11 cellular contexts compared by ENCODE assay signal in genomic region chr10:72000073-72001025, GRCh38. TPM values are rescaled to one million over a fixed set of nuclear protein-coding genes. Genes with fewer than 3 reads are reported as not detected.
DNase-seq lines count a peak whose midpoint lies in the region; ATAC-seq and TF ChIP-seq lines count a peak whose summit lies in the region.
"Had no signal": no experiment of that assay in that cellular context is flagged by ENCODE, and none has a peak within 500 bp of the region (broad histone marks: within the 10 kb centered on the region; RNA-seq: fewer than 3 reads in every experiment).

No MANE protein-coding gene starts in this region.

- no peaks in the 10 kb centered on the region for H3K36me3 ChIP-seq in breast epithelium
- H3K36me3 ChIP-seq in testis (ENCODE audit: low read depth, missing control alignments): no peaks in the 10 kb centered on the region

- H3K4me1 ChIP-seq in breast epithelium (peaks cover 6 to 36% of the 10 kb centered on the region in 2 donors), testis (peaks cover 71% of the 10 kb centered on the region)

- H3K9me3 ChIP-seq in breast epithelium (no peaks in the 10 kb centered on the region), testis (no peaks in the 10 kb centered on the region)

- no peak for ATAC-seq in HG03354 (IDR thresholded peaks at IDR 0.05; ENCODE audit: poor library complexity, severe bottlenecking, unreplicated experiment)

- peak; percentile 47 for DNase-seq in NCI-H2171 (lab: John Stamatoyannopoulos, UW)
- no peak for DNase-seq in breast epithelium (ENCODE audit: low spot score in 2 of 2)
- peak; percentile 47 for DNase-seq in myocyte (ENCODE audit: low read depth)
- DNase-seq in testis: no peak
- DNase-seq in NCI-H2196 (lab: John Stamatoyannopoulos, UW; ENCODE audit: unreplicated experiment): no peak
- no peak for DNase-seq in kidney glomerular epithelial cell (lab: John Stamatoyannopoulos, UW)
- no peak for DNase-seq in HUDEP-2 (lab: John Stamatoyannopoulos, UW; ENCODE audit: unreplicated experiment in 76 of 76)
- DNase-seq: NCI-H1930, small intestine had no signal

- TF ChIP-seq POLR2A in breast epithelium (IDR thresholded peaks at IDR 0.05) (no peak), testis (IDR thresholded peaks at IDR 0.05) (no peak)

- intact Hi-C loops in breast epithelium (cut with DNase I; ENCODE audit: low total_unique reads) (no loop called here), testis (cut with DNase I; ENCODE audit: low total_unique reads) (no loop called here)

- H3K4me3 ChIP-seq in breast epithelium (no peak overlapping the region), testis (no peak overlapping the region)

- no peak for TF ChIP-seq CTCF in breast epithelium (IDR thresholded peaks at IDR 0.05)
- TF ChIP-seq CTCF in testis (IDR thresholded peaks at IDR 0.05): no peak

- WGBS in testis, 2 donors: 45 to 54% methylated on average over 14 of the region's 14 CpGs

- H3K27me3 ChIP-seq in breast epithelium (no peaks in the 10 kb centered on the region), testis (no peaks in the 10 kb centered on the region)

- H3K27ac ChIP-seq in breast epithelium (peak overlapping the region; percentile 73 to 89), testis (peak overlapping the region; percentile 50 to 62)
- H3K27ac ChIP-seq: KMS-11 had no signal

RNA-seq across cellular contexts. Expression of gene CHST3, which starts 36.2 kb away (rescaled TPM):
- total RNA-seq in breast epithelium: 10 to 100 TPM; 20.2 to 34.5 (median 25.6) TPM
- total RNA-seq in myocyte: 49.3 and 57.5 TPM in 2 replicates
- polyA plus RNA-seq in myocyte (2012): 81.8 TPM
- 100 to 1,000 TPM; 107 to 218 TPM for total RNA-seq in testis
- 55.3 TPM for polyA plus RNA-seq in testis (ENCODE audit: insufficient read depth, low read depth, low replicate concordance)

Comparison
In these comparisons a context has a peak if more than half of its experiments do, and no peak if none do; other contexts are left out.
1. DNase-seq: peak in NCI-H2171 (single experiment) and myocyte (single experiment); none in breast epithelium (0 of 2), testis (single experiment), NCI-H2196 (single experiment), kidney glomerular epithelial cell (single experiment) and HUDEP-2 (0 of 76).